Comparison of ENCODE assay signal across 1 cellular context in the genomic region with DNA sequence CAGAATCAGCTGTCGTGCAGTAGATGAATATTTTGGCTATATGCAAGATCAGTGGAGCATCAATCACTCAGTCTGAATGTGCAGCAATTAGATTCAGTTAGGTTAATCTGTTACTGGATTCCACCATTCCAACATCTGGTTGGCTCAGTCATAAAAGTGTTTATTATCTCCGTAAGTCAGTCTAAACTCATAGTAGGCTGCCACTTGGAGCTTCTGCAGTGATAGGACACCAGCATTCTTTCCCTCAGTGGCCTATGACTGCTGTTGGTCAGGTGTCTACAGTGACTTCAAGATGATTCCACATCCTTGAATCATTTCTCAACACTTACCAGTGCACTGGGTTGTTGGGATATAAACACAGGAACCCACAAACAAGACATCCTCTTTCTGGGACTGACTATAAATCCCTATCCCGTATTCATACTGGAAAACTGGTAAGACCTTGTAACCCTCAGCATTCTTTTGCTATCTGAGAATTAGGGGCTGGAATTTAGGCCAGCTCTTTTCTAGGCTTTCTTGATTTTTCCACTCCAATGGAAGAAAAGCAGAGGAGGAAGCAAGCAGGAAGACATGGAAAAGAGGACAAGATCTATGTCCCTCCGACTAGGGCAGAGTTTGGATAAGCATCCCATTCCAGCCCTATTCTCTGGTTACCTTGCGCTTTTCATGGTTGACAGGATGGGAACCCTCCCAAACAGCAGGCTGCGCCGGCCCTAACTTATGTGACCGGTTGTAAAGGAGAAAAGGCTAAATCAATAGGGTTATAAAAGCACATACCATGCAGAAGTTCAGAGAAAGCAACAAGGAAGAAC.
TF ChIP-seq lines count a peak whose summit lies in the region.

No MANE protein-coding gene starts in this region.

TF ChIP-seq in GM23338, 12 proteins besides CTCF, POLR2A, EP300 and RAD21:
- TF ChIP-seq, protein P1, sequence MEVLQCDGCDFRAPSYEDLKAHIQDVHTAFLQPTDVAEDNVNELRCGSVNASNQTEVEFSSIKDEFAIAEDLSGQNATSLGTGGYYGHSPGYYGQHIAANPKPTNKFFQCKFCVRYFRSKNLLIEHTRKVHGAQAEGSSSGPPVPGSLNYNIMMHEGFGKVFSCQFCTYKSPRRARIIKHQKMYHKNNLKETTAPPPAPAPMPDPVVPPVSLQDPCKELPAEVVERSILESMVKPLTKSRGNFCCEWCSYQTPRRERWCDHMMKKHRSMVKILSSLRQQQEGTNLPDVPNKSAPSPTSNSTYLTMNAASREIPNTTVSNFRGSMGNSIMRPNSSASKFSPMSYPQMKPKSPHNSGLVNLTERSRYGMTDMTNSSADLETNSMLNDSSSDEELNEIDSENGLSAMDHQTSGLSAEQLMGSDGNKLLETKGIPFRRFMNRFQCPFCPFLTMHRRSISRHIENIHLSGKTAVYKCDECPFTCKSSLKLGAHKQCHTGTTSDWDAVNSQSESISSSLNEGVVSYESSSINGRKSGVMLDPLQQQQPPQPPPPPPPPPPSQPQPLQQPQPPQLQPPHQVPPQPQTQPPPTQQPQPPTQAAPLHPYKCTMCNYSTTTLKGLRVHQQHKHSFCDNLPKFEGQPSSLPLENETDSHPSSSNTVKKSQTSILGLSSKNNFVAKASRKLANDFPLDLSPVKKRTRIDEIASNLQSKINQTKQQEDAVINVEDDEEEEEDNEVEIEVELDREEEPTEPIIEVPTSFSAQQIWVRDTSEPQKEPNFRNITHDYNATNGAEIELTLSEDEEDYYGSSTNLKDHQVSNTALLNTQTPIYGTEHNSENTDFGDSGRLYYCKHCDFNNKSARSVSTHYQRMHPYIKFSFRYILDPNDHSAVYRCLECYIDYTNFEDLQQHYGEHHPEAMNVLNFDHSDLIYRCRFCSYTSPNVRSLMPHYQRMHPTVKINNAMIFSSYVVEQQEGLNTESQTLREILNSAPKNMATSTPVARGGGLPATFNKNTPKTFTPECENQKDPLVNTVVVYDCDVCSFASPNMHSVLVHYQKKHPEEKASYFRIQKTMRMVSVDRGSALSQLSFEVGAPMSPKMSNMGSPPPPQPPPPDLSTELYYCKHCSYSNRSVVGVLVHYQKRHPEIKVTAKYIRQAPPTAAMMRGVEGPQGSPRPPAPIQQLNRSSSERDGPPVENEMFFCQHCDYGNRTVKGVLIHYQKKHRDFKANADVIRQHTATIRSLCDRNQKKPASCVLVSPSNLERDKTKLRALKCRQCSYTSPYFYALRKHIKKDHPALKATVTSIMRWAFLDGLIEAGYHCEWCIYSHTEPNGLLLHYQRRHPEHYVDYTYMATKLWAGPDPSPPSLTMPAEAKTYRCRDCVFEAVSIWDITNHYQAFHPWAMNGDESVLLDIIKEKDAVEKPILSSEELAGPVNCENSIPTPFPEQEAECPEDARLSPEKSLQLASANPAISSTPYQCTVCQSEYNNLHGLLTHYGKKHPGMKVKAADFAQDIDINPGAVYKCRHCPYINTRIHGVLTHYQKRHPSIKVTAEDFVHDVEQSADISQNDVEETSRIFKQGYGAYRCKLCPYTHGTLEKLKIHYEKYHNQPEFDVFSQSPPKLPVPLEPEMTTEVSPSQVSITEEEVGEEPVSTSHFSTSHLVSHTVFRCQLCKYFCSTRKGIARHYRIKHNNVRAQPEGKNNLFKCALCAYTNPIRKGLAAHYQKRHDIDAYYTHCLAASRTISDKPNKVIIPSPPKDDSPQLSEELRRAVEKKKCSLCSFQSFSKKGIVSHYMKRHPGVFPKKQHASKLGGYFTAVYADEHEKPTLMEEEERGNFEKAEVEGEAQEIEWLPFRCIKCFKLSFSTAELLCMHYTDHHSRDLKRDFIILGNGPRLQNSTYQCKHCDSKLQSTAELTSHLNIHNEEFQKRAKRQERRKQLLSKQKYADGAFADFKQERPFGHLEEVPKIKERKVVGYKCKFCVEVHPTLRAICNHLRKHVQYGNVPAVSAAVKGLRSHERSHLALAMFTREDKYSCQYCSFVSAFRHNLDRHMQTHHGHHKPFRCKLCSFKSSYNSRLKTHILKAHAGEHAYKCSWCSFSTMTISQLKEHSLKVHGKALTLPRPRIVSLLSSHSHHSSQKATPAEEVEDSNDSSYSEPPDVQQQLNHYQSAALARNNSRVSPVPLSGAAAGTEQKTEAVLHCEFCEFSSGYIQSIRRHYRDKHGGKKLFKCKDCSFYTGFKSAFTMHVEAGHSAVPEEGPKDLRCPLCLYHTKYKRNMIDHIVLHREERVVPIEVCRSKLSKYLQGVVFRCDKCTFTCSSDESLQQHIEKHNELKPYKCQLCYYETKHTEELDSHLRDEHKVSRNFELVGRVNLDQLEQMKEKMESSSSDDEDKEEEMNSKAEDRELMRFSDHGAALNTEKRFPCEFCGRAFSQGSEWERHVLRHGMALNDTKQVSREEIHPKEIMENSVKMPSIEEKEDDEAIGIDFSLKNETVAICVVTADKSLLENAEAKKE (CRISPR knock-in tag; IDR thresholded peaks at IDR 0.05) = no peak
- TF ChIP-seq, protein P2, sequence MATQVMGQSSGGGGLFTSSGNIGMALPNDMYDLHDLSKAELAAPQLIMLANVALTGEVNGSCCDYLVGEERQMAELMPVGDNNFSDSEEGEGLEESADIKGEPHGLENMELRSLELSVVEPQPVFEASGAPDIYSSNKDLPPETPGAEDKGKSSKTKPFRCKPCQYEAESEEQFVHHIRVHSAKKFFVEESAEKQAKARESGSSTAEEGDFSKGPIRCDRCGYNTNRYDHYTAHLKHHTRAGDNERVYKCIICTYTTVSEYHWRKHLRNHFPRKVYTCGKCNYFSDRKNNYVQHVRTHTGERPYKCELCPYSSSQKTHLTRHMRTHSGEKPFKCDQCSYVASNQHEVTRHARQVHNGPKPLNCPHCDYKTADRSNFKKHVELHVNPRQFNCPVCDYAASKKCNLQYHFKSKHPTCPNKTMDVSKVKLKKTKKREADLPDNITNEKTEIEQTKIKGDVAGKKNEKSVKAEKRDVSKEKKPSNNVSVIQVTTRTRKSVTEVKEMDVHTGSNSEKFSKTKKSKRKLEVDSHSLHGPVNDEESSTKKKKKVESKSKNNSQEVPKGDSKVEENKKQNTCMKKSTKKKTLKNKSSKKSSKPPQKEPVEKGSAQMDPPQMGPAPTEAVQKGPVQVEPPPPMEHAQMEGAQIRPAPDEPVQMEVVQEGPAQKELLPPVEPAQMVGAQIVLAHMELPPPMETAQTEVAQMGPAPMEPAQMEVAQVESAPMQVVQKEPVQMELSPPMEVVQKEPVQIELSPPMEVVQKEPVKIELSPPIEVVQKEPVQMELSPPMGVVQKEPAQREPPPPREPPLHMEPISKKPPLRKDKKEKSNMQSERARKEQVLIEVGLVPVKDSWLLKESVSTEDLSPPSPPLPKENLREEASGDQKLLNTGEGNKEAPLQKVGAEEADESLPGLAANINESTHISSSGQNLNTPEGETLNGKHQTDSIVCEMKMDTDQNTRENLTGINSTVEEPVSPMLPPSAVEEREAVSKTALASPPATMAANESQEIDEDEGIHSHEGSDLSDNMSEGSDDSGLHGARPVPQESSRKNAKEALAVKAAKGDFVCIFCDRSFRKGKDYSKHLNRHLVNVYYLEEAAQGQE (IDR thresholded peaks at IDR 0.05; ENCODE audit: unreplicated experiment) = no peak
- TF ChIP-seq EZH2 (IDR thresholded peaks at IDR 0.05; ENCODE audit: low read depth, unreplicated experiment) = no peak
- no peak for TF ChIP-seq ZNF331 (CRISPR knock-in tag; IDR thresholded peaks at IDR 0.05; ENCODE audit: low read depth)
- no peak for TF ChIP-seq EZH2phosphoT487 (IDR thresholded peaks at IDR 0.05; ENCODE audit: unreplicated experiment)
- no peak for TF ChIP-seq ZNF114 (CRISPR knock-in tag; IDR thresholded peaks at IDR 0.05)
- TF ChIP-seq, protein P3, sequence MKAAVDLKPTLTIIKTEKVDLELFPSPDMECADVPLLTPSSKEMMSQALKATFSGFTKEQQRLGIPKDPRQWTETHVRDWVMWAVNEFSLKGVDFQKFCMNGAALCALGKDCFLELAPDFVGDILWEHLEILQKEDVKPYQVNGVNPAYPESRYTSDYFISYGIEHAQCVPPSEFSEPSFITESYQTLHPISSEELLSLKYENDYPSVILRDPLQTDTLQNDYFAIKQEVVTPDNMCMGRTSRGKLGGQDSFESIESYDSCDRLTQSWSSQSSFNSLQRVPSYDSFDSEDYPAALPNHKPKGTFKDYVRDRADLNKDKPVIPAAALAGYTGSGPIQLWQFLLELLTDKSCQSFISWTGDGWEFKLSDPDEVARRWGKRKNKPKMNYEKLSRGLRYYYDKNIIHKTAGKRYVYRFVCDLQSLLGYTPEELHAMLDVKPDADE (IDR thresholded peaks at IDR 0.05) = no peak
- no peak for TF ChIP-seq POLR2AphosphoS5 (IDR thresholded peaks at IDR 0.05; ENCODE audit: low read depth)
